Comparison of ENCODE assay signal across 8 cellular contexts in genomic region chr7:148987010-148987750, GRCh38. TPM values are rescaled to one million over a fixed set of nuclear protein-coding genes. Genes with fewer than 3 reads are reported as not detected.
A peak's percentile ranks its signal among the peaks of the same experiment; 100 is the strongest.
DNase-seq lines count a peak whose midpoint lies in the region; ATAC-seq, FAIRE-seq and TF ChIP-seq lines count a peak whose summit lies in the region.

No MANE protein-coding gene starts in this region.

- peak; percentile 80 for FAIRE-seq in kidney (lab: Jason Lieb, UNC)

- H3K9ac ChIP-seq in kidney (ENCODE audit: low read length in 2 of 2): peak overlapping the region; percentile 72 to 76

- ATAC-seq in GM19035 (IDR thresholded peaks at IDR 0.05; ENCODE audit: unreplicated experiment): peak; percentile 90
- peak; percentile 87 for ATAC-seq in HG03342 (IDR thresholded peaks at IDR 0.05; ENCODE audit: unreplicated experiment)
- ATAC-seq in activated CD4-positive, CD25-positive, alpha-beta regulatory T cell treated with anti-CD3 and anti-CD28 coated beads, Interleukin-2, amount 50 U/mL, for 24 hours: peak; percentile 86 to 88

- H3K4me3 ChIP-seq in AG10803 (ENCODE audit: low read length): peak overlapping the region; percentile 96
- peak overlapping the region; percentile 86 to 93 for H3K4me3 ChIP-seq in kidney (ENCODE audit: low read length in 2 of 2)

- H3K9me3 ChIP-seq in kidney (ENCODE audit: control insufficient read depth in 1 of 2, low read length in 2 of 2): no peaks in the 10 kb centered on the region

- DNase-seq in AG10803 (ENCODE audit: low read depth) (peak; percentile 82), NCI-H345 treated with DMSO at 0.1 percent for 48 hours (lab: John Stamatoyannopoulos, UW; ENCODE audit: unreplicated experiment) (peak; percentile 86), cerebellar nuclear complex (lab: John Stamatoyannopoulos, UW) (peak; percentile 40 to 88), kidney (peak; percentile 91)
- DNase-seq in stimulated activated CD4-positive, alpha-beta T cell treated with anti-CD3 and anti-CD28 coated beads, Interleukin-15, amount 100 ng/mL, for 48 hours (ENCODE audit: low read depth in 2 of 2): peak; percentile 72 to 77

- no peaks in the 10 kb centered on the region for H3K36me3 ChIP-seq in kidney (ENCODE audit: control insufficient read depth in 1 of 2, insufficient read depth in 2 of 2, low read length in 2 of 2)

- H3K27ac ChIP-seq in kidney (ENCODE audit: low read depth in 2 of 2, low read length in 2 of 2): peak overlapping the region; percentile 64 to 66

- no peak for TF ChIP-seq CTCF in AG10803 (conservative IDR thresholded peaks at IDR 0.05; ENCODE audit: low read length)
- TF ChIP-seq CTCF in kidney (IDR thresholded peaks at IDR 0.05; ENCODE audit: borderline replicate concordance, extremely low read depth, insufficient read depth): no peak

- intact Hi-C loops in kidney (cut with DNase I): no loop called here

- H3K4me1 ChIP-seq in kidney (ENCODE audit: control insufficient read depth in 1 of 2, insufficient read depth in 1 of 2, low read depth in 1 of 2, low read length in 2 of 2): peaks cover 4 to 7% of the 10 kb centered on the region in 2 donors

RNA-seq across cellular contexts. Expression of gene PDIA4, which starts 41.1 kb away (rescaled TPM):
- total RNA-seq in kidney: 159 TPM
- 69.9 TPM for polyA plus RNA-seq in kidney (ENCODE audit: insufficient read depth, low read depth, low replicate concordance)

Comparison
In these comparisons a context has a peak if more than half of its experiments do, and no peak if none do; other contexts are left out.
1. Peak in every context shown above with its lines: DNase-seq, ATAC-seq, H3K4me3 ChIP-seq and H3K27ac ChIP-seq.